ENCODE assay signal across 20 cellular contexts in genomic region chr1:234164098-234164709, GRCh38.
"Had no signal": no experiment of that assay in that cellular context is flagged by ENCODE, and none has a peak within 500 bp of the region (broad histone marks: within the 10 kb centered on the region; RNA-seq: fewer than 3 reads in every experiment).

No MANE protein-coding gene starts in this region.

- ATAC-seq: activated CD8-positive, alpha-beta T cell treated with anti-CD3 and anti-CD28 coated beads for 36 hours; gastrocnemius medialis; mucosa of descending colon; right cardiac atrium had no signal

- H3K9me3 ChIP-seq: ascending aorta, gastrocnemius medialis, left ventricle myocardium inferior, mucosa of descending colon, prostate gland, thyroid gland had no signal

- H3K9me3 Mint-ChIP-seq: activated B cell treated with CpG ODN at 0.5 μM for 24 hours; activated CD8-positive, alpha-beta T cell treated with anti-CD3 and anti-CD28 coated beads for 36 hours; activated T-helper 2 cell treated with anti-CD3 and anti-CD28 coated beads, Interferon-gamma antibody, Interleukin-2, Interleukin-4, amounts not matched to agents 10 μg/mL and 5 μg/mL and 100 μg/mL, durations not matched to agents 14 hours and 24 hours and 36 hours; memory B cell had no signal

- H3K4me3 Mint-ChIP-seq: activated B cell treated with CpG ODN at 0.5 μM for 24 hours; activated CD8-positive, alpha-beta T cell treated with anti-CD3 and anti-CD28 coated beads for 36 hours; memory B cell; naive B cell had no signal

- H3K4me1 Mint-ChIP-seq: activated B cell treated with CpG ODN at 0.5 μM for 24 hours had no signal

- H3K4me3 ChIP-seq: ascending aorta, gastrocnemius medialis, left ventricle myocardium inferior, mucosa of descending colon, prostate gland, thyroid gland had no signal

- H3K27ac Mint-ChIP-seq: activated B cell treated with CpG ODN at 0.5 μM for 24 hours; activated CD8-positive, alpha-beta T cell treated with anti-CD3 and anti-CD28 coated beads for 36 hours; activated T-helper 2 cell treated with anti-CD3 and anti-CD28 coated beads, Interferon-gamma antibody, Interleukin-2, Interleukin-4, amounts not matched to agents 10 μg/mL and 5 μg/mL and 100 μg/mL, durations not matched to agents 14 hours and 24 hours and 36 hours; memory B cell had no signal

- H3K27me3 Mint-ChIP-seq: naive B cell had no signal

- H3K36me3 Mint-ChIP-seq: memory B cell, naive B cell had no signal

- DNase-seq: activated B cell treated with CpG ODN at 0.5 μM for 24 hours; activated CD4-positive, alpha-beta T cell treated with anti-CD3 and anti-CD28 coated beads for 48 hours; activated CD8-positive, alpha-beta T cell treated with anti-CD3 and anti-CD28 coated beads for 36 hours; activated naive CD4-positive, alpha-beta T cell treated with Interleukin-2 at 50 U/mL for 16 hours; activated T-cell treated with anti-CD3 and anti-CD28 coated beads, Interleukin-2, amount 50 U/mL, for 1 hour; cortex of kidney; gastrocnemius medialis; left ventricle myocardium inferior; mucosa of descending colon; naive B cell; right cardiac atrium; stimulated activated CD4-positive, alpha-beta T cell treated with anti-CD3 and anti-CD28 coated beads, Interleukin-2, amount 100 ng/mL, for 24 hours; stimulated activated naive CD4-positive, alpha-beta T cell treated with Interleukin-2 at 50 U/mL for 16 hours had no signal

- H3K36me3 ChIP-seq: ascending aorta, gastrocnemius medialis, left ventricle myocardium inferior, prostate gland, thyroid gland had no signal

- FAIRE-seq: bronchial epithelial cell, urothelium cell line had no signal

- H3K27me3 ChIP-seq: ascending aorta, gastrocnemius medialis, thyroid gland had no signal

- H3K4me1 ChIP-seq: ascending aorta, prostate gland, thyroid gland had no signal

- H3K27ac ChIP-seq: ascending aorta, gastrocnemius medialis, left ventricle myocardium inferior, prostate gland, thyroid gland had no signal
